ENCODE assay signal across 20 cellular contexts in the genomic region with DNA sequence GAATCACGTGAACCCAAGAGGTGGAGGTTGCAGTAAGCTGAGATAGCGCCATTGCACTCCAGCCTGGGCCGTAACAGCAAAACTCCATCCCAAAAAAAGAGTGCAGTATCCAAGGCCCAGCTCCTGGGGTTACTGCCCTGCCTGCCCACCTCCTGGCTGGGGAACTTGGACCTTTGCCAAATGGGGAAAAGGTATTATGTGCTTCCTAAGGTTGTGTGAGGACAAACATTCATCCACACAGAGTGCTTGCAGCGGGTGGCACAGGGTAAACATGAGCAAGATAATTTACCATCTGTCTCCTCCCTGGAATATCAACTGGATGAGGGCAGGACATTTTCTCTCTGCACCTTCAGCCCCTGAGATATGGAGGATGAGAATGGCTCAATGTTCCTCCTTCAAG.
DNase-seq lines count a peak whose midpoint lies in the region; ATAC-seq and TF ChIP-seq lines count a peak whose summit lies in the region.
"Had no signal": no experiment of that assay in that cellular context is flagged by ENCODE, and none has a peak within 500 bp of the region (broad histone marks: within the 10 kb centered on the region; RNA-seq: fewer than 3 reads in every experiment).

No MANE protein-coding gene starts in this region.

- TF ChIP-seq EP300 in Ishikawa (IDR thresholded peaks at IDR 0.05; ENCODE audit: borderline replicate concordance), result no peak

- intact Hi-C loops in heart right ventricle (cut with DNase I) (no loop called here), psoas muscle (cut with DNase I) (loop anchor here (5.0 to 10.0 kb wide), 3 partner anchors 47 to 180 kb away; a partner anchor contains a TSS), body of pancreas (cut with DNase I) (no loop called here)

- DNase-seq in NCI-H82 (lab: John Stamatoyannopoulos, UW) (peak; percentile 60), NCI-H82 treated with DMSO at 0.1 percent for 48 hours (lab: John Stamatoyannopoulos, UW; ENCODE audit: unreplicated experiment) (no peak), heart right ventricle (no peak), psoas muscle (no peak), body of pancreas (no peak)
- DNase-seq: CD4-positive, alpha-beta T cell; DMS79; HCEC 1CT; KBM-7; NCI-H1105; NCI-H1694; NCI-H2081 treated with DMSO at 0.1 percent for 48 hours; NCI-H526 treated with DMSO at 0.1 percent for 48 hours; PC-9 had no signal

- no peak for TF ChIP-seq POLR2A in body of pancreas (IDR thresholded peaks at IDR 0.05)

- H3K9me3 ChIP-seq in heart right ventricle (peaks cover 0 to 7% (median 0%) of the 10 kb centered on the region in 11 donors), psoas muscle (no peaks in the 10 kb centered on the region), body of pancreas (no peaks in the 10 kb centered on the region)
- H3K9me3 ChIP-seq: A549, SJSA1 had no signal

- peaks cover 0 to 47% (median 13%) of the 10 kb centered on the region in 9 donors for H3K36me3 ChIP-seq in heart right ventricle
- peaks cover 4 to 14% of the 10 kb centered on the region in 2 donors for H3K36me3 ChIP-seq in psoas muscle (ENCODE audit: insufficient read depth in 1 of 2, low read depth in 1 of 2)
- peaks cover 6 to 12% of the 10 kb centered on the region in 2 donors for H3K36me3 ChIP-seq in body of pancreas (replicated peaks in 1 of 2; ENCODE audit: insufficient read depth in 1 of 2, low read depth in 2 of 2)

- TF ChIP-seq CTCF in heart right ventricle (IDR thresholded peaks at IDR 0.05) (no peak), psoas muscle (IDR thresholded peaks at IDR 0.05) (no peak), body of pancreas (IDR thresholded peaks at IDR 0.05) (no peak)

- peak overlapping the region in 1 of 10 donors; percentile 35 for H3K27ac ChIP-seq in heart right ventricle
- H3K27ac ChIP-seq in psoas muscle, result peak overlapping the region; percentile 90
- no peak overlapping the region for H3K27ac ChIP-seq in body of pancreas
- H3K27ac ChIP-seq: A549, PC-9, RWPE1, SJSA1 had no signal

- H3K4me3 ChIP-seq in heart right ventricle (no peak overlapping the region), psoas muscle (no peak overlapping the region), body of pancreas (no peak overlapping the region)
- H3K4me3 ChIP-seq: A549, GM23338, PC-9, SJSA1 had no signal

- H3K27me3 ChIP-seq in heart right ventricle (no peaks in the 10 kb centered on the region), psoas muscle (ENCODE audit: insufficient read depth in 3 of 3, low read length in 2 of 3) (no peaks in the 10 kb centered on the region), body of pancreas (no peaks in the 10 kb centered on the region)
- H3K27me3 ChIP-seq: SJSA1 had no signal

- no peak for TF ChIP-seq RAD21 in Ishikawa (IDR thresholded peaks at IDR 0.05; ENCODE audit: low read depth)

- whole genome bisulfite sequencing in heart right ventricle, 2 donors, result 59 to 75% methylated on average over 4 of the region's 4 CpGs
- 26 to 39% (median 31%) methylated on average over 4 of the region's 4 CpGs for WGBS in psoas muscle, 3 donors
- 97 to 100% methylated on average over 4 of the region's 4 CpGs for WGBS in body of pancreas, 2 donors

- H3K4me1 ChIP-seq in heart right ventricle (peaks cover 0 to 26% (median 4%) of the 10 kb centered on the region in 9 donors), psoas muscle (peaks cover 44% of the 10 kb centered on the region), body of pancreas (peaks cover 14% of the 10 kb centered on the region)
- H3K4me1 ChIP-seq: SJSA1 had no signal

- ATAC-seq in heart right ventricle, result peak in 7 of 8 donors; percentile 32 to 53 (median 46)
- peak in 3 of 4 donors; percentile 30 to 59 (median 32) for ATAC-seq in psoas muscle
- no peak for ATAC-seq in body of pancreas
- no peak for ATAC-seq in HG02970 (IDR thresholded peaks at IDR 0.05; ENCODE audit: low FRiP score, unreplicated experiment)
- ATAC-seq: A549, GM23338 had no signal

TF ChIP-seq in Ishikawa, 13 proteins besides CTCF, POLR2A, EP300 and RAD21:
- no peak for TF ChIP-seq FOXM1 (IDR thresholded peaks at IDR 0.05; ENCODE audit: borderline replicate concordance, low read depth)
- TF ChIP-seq CEBPB (IDR thresholded peaks at IDR 0.05), result no peak
- TF ChIP-seq, protein P1, sequence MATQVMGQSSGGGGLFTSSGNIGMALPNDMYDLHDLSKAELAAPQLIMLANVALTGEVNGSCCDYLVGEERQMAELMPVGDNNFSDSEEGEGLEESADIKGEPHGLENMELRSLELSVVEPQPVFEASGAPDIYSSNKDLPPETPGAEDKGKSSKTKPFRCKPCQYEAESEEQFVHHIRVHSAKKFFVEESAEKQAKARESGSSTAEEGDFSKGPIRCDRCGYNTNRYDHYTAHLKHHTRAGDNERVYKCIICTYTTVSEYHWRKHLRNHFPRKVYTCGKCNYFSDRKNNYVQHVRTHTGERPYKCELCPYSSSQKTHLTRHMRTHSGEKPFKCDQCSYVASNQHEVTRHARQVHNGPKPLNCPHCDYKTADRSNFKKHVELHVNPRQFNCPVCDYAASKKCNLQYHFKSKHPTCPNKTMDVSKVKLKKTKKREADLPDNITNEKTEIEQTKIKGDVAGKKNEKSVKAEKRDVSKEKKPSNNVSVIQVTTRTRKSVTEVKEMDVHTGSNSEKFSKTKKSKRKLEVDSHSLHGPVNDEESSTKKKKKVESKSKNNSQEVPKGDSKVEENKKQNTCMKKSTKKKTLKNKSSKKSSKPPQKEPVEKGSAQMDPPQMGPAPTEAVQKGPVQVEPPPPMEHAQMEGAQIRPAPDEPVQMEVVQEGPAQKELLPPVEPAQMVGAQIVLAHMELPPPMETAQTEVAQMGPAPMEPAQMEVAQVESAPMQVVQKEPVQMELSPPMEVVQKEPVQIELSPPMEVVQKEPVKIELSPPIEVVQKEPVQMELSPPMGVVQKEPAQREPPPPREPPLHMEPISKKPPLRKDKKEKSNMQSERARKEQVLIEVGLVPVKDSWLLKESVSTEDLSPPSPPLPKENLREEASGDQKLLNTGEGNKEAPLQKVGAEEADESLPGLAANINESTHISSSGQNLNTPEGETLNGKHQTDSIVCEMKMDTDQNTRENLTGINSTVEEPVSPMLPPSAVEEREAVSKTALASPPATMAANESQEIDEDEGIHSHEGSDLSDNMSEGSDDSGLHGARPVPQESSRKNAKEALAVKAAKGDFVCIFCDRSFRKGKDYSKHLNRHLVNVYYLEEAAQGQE (IDR thresholded peaks at IDR 0.05; ENCODE audit: low read depth), result no peak
- no peak for TF ChIP-seq CREB1 (IDR thresholded peaks at IDR 0.05; ENCODE audit: low read depth)
- peak; percentile 35; the same call in 1 of the 2 replicates for TF ChIP-seq NFIC (IDR thresholded peaks at IDR 0.05)
TF ChIP-seq in Ishikawa: peak in this region for 1.

Comparison
In these comparisons a context has a peak if more than half of its experiments do, and no peak if none do; other contexts are left out.
1. ATAC-seq: peak in heart right ventricle (7 of 8) and psoas muscle (3 of 4); none in body of pancreas (single experiment) and HG02970 (single experiment).
2. intact Hi-C loops: an anchor here in psoas muscle (5.0 to 10.0 kb wide); none called in heart right ventricle and body of pancreas.